9 cellular contexts compared by ENCODE assay signal in the genomic region with DNA sequence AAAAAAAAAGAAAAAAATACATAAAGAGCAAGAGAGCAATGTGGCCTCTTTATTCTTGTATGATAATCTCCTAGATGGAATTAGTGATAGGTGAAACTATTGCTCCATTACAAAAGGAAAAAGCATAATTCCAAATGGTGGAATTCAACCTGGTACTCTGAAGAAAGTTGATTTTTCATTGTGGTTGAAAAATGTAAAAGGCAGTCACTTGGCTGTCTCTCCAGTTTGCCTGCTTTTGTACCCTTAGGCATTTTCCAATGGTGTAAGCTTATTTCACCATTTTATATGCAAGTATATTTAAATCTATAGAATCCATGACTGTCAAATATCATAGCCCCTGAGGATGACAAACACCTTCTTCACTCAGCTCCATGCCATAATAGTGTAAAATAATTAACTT. TPM values are rescaled to one million over a fixed set of nuclear protein-coding genes. Genes with fewer than 3 reads are reported as not detected.
"Had no signal": no experiment of that assay in that cellular context is flagged by ENCODE, and none has a peak within 500 bp of the region (broad histone marks: within the 10 kb centered on the region; RNA-seq: fewer than 3 reads in every experiment).

No MANE protein-coding gene starts in this region.

- FAIRE-seq: H54, HTR-8/SVneo, K562 had no signal

- H2AFZ ChIP-seq: GM23248 had no signal

- H3K27ac Mint-ChIP-seq: H9 had no signal

- H3K4me3 Mint-ChIP-seq: H9 had no signal

- ATAC-seq: K562 had no signal

- H3K27ac ChIP-seq: GM23248 had no signal

- H3K4me3 ChIP-seq: GM23248, K562 had no signal

- DNase-seq: GM23248, GOT3, H9, HCEC 1CT, IMR-90 had no signal

- H3K9ac ChIP-seq: GM23248 had no signal

RNA-seq across cellular contexts. Expression of gene PKHD1, which starts 38.8 kb away (rescaled TPM):
- total RNA-seq: GM23248, IMR-90 had no signal
- polyA plus RNA-seq: GM23248, IMR-90 had no signal

RNA-seq across cellular contexts. Expression of gene IL17A, which starts 59.9 kb away (rescaled TPM):
- total RNA-seq: GM23248, H9, HT-29, IMR-90, K562 had no signal
- polyA plus RNA-seq: GM23248, IMR-90, K562 had no signal
